ENCODE assay signal across 17 cellular contexts in the genomic region with DNA sequence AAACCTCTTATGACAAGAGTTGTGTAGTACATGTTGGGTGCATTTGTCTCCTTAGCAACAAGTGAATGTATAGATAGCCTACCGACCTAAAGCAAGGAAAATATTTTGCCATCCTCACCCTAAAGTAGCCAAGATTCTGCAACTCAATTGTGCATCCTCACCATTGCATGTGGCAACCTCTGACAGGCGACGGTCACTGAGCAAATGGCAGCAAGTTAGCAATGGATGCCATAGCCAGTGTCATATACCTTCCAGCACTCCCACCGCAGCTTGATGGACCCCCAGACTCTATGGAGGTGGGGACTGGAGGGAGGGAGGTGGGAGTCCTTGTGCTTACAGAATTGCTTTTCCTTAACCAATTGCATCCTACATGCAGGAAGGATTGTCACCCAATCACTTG. TPM values are rescaled to one million over a fixed set of nuclear protein-coding genes. Genes with fewer than 3 reads are reported as not detected.
A peak's percentile ranks its signal among the peaks of the same experiment; 100 is the strongest.
DNase-seq lines count a peak whose midpoint lies in the region; ATAC-seq, FAIRE-seq and TF ChIP-seq lines count a peak whose summit lies in the region.
"Had no signal": no experiment of that assay in that cellular context is flagged by ENCODE, and none has a peak within 500 bp of the region (broad histone marks: within the 10 kb centered on the region; RNA-seq: fewer than 3 reads in every experiment).

No MANE protein-coding gene starts in this region.

- H3K4me1 ChIP-seq in HepG2 (ENCODE audit: insufficient read depth, low read length), result peaks cover 60% of the 10 kb centered on the region
- H3K4me1 ChIP-seq in right lobe of liver, result peaks cover 0 to 31% (median 12%) of the 10 kb centered on the region in 4 donors
- peaks cover 3% of the 10 kb centered on the region for H3K4me1 ChIP-seq in testis
- H3K4me1 ChIP-seq: BLaER1 treated with 17β-estradiol and CSF1 and Interleukin-3, amounts not matched to agents 10 nM and 100 nM had no signal

- TF ChIP-seq RAD21 in HepG2 (CRISPR knock-in tag; IDR thresholded peaks at IDR 0.05), result no peak

- intact Hi-C loops in HepG2 (cut with micrococcal nuclease; ENCODE audit: unreplicated experiment) (loop anchor here (5.0 to 10.0 kb wide), 2 partner anchors 118 to 880 kb away; no protein-coding TSS in a partner anchor), right lobe of liver (cut with DNase I) (no loop called here), testis (cut with DNase I; ENCODE audit: low total_unique reads) (no loop called here)

- H3K36me3 ChIP-seq in HepG2 (replicated peaks in 1 of 2; ENCODE audit: control insufficient read depth in 1 of 2, insufficient read depth in 2 of 2, low read length in 2 of 2), result peaks cover 14 to 54% of the 10 kb centered on the region in 2 experiments
- H3K36me3 ChIP-seq in right lobe of liver, result peaks cover 0 to 16% (median 8%) of the 10 kb centered on the region in 4 donors
- no peaks in the 10 kb centered on the region for H3K36me3 ChIP-seq in testis (ENCODE audit: low read depth, missing control alignments)
- H3K36me3 ChIP-seq: BLaER1 treated with 17β-estradiol and CSF1 and Interleukin-3, amounts not matched to agents 10 nM and 100 nM had no signal

- TF ChIP-seq CTCF in HepG2 (CRISPR knock-in tag; IDR thresholded peaks at IDR 0.05) (no peak), right lobe of liver (IDR thresholded peaks at IDR 0.05) (no peak), testis (IDR thresholded peaks at IDR 0.05) (no peak)

- in situ Hi-C loops in HepG2 (cut with HindIII; ENCODE audit: extremely low pct_ligation_motif_present, low pct_unique_long_range_greater_than_20kb), result loop anchor here (25.0 kb wide), 1 partner anchor 108 kb away; no protein-coding TSS in a partner anchor

- no peaks in the 10 kb centered on the region for H3K9me3 ChIP-seq in HepG2 (ENCODE audit: low read length)
- no peaks in the 10 kb centered on the region for H3K9me3 ChIP-seq in right lobe of liver
- H3K9me3 ChIP-seq in testis, result no peaks in the 10 kb centered on the region
- H3K9me3 ChIP-seq: BLaER1 treated with 17β-estradiol and CSF1 and Interleukin-3, amounts not matched to agents 10 nM and 100 nM had no signal

- H2AFZ ChIP-seq in HepG2 (ENCODE audit: low read length), result no peak overlapping the region
- H2AFZ ChIP-seq: GM23338 had no signal

- no peak overlapping the region for H3K9ac ChIP-seq in HepG2 (ENCODE audit: insufficient read depth, low read depth, low read length)
- H3K9ac ChIP-seq: BLaER1 treated with 17β-estradiol and CSF1 and Interleukin-3, amounts not matched to agents 10 nM and 100 nM had no signal

- TF ChIP-seq EP300 in HepG2 (IDR thresholded peaks at IDR 0.05; ENCODE audit: low read depth in 2 of 2, low read length in 2 of 2) (no peak), HepG2 (CRISPR knock-in tag; IDR thresholded peaks at IDR 0.05; ENCODE audit: borderline replicate concordance) (no peak)

- TF ChIP-seq POLR2A in HepG2 (IDR thresholded peaks at IDR 0.05; ENCODE audit: insufficient read depth in 1 of 2, low read depth in 2 of 2, low read length in 2 of 2) (0 out of 4 replicates have a peak, but pooled peaks of 1 of the 2 experiments have one; percentile 20), right lobe of liver (IDR thresholded peaks at IDR 0.05) (no peak), testis (IDR thresholded peaks at IDR 0.05) (no peak)

- H3K27ac ChIP-seq in HepG2 (ENCODE audit: extremely low read length, insufficient read depth, low read length), result no peak overlapping the region
- H3K27ac ChIP-seq in right lobe of liver, result no peak overlapping the region
- H3K27ac ChIP-seq in cingulate gyrus (ENCODE audit: low read depth, low read length), result peak overlapping the region; percentile 82
- H3K27ac ChIP-seq in temporal lobe (ENCODE audit: low read depth, low read length), result peak overlapping the region; percentile 75
- H3K27ac ChIP-seq in testis, result no peak overlapping the region
- H3K27ac ChIP-seq: BLaER1 treated with 17β-estradiol and CSF1 and Interleukin-3, amounts not matched to agents 10 nM and 100 nM had no signal

- no peak for ATAC-seq in HepG2
- no peak for ATAC-seq in right lobe of liver

- H3K4me2 ChIP-seq in HepG2 (ENCODE audit: low read depth, low read length), result no peak overlapping the region
- H3K4me2 ChIP-seq: BLaER1 treated with 17β-estradiol and CSF1 and Interleukin-3, amounts not matched to agents 10 nM and 100 nM; GM23338 had no signal

- no TSS peak for BruUV-seq in HepG2 (replicated peaks; lab: Mats Ljungman, UMichigan)

- DNase-seq in HepG2 (ENCODE audit: low spot score) (no peak), right lobe of liver (no peak), islet precursor cell (peak; percentile 31), pons (ENCODE audit: low spot score) (no peak), testis (no peak), amniotic stem cell (lab: John Stamatoyannopoulos, UW) (no peak)
- DNase-seq: ACHN; CD4-positive, CD25-positive, alpha-beta regulatory T cell; DMS79; H7 had no signal

- H3K4me3 ChIP-seq in HepG2 (replicated peaks in 1 of 3; ENCODE audit: insufficient read depth in 1 of 3, low read depth in 2 of 3, low read length in 3 of 3) (no peak overlapping the region), right lobe of liver (no peak overlapping the region), testis (no peak overlapping the region)
- H3K4me3 ChIP-seq: BLaER1 treated with 17β-estradiol and CSF1 and Interleukin-3, amounts not matched to agents 10 nM and 100 nM; GM23338 had no signal

- POLR2A ChIA-PET in HepG2 (lab: Yijun Ruan, JAX), result interaction anchor here (0.7 to 1.6 kb wide), 2 partner anchors 15 to 46 kb away, joined by 3 to 5 read pairs; no protein-coding TSS in a partner anchor

- no peaks in the 10 kb centered on the region for H3K27me3 ChIP-seq in HepG2 (ENCODE audit: control insufficient read depth in 1 of 2, insufficient read depth in 2 of 2, low read length in 2 of 2)
- no peaks in the 10 kb centered on the region for H3K27me3 ChIP-seq in right lobe of liver
- H3K27me3 ChIP-seq in testis, result no peaks in the 10 kb centered on the region
- H3K27me3 ChIP-seq: BLaER1 treated with 17β-estradiol and CSF1 and Interleukin-3, amounts not matched to agents 10 nM and 100 nM had no signal

- peaks cover 60% of the 10 kb centered on the region for H3K79me2 ChIP-seq in HepG2 (ENCODE audit: insufficient read depth, low read length)

- 95% methylated on average over 4 of the region's 4 CpGs for WGBS in HepG2 (ENCODE audit: low lambda C conversion rate)
- WGBS in right lobe of liver (ENCODE audit: insufficient coverage, low coverage, low lambda C conversion rate, missing lambda C conversion rate), result 92% methylated on average over 4 of the region's 4 CpGs
- 95 to 96% methylated on average over 4 of the region's 4 CpGs for WGBS in testis, 2 donors

- CTCF ChIA-PET in HepG2 (lab: Yijun Ruan, JAX; ENCODE audit: low intra/inter-chr PET ratio, low total read pairs), result no interaction called here

- no peaks in the 10 kb centered on the region for H4K20me1 ChIP-seq in HepG2 (ENCODE audit: insufficient read depth, low read length)
- H4K20me1 ChIP-seq: BLaER1 treated with 17β-estradiol and CSF1 and Interleukin-3, amounts not matched to agents 10 nM and 100 nM had no signal

- no peak for FAIRE-seq in HepG2 (lab: Jason Lieb, UNC)
- FAIRE-seq: G401.6, GM12892 had no signal

TF ChIP-seq in HepG2, 621 proteins besides CTCF, POLR2A, EP300 and RAD21 (continues in another document):
- TF ChIP-seq, protein P1, sequence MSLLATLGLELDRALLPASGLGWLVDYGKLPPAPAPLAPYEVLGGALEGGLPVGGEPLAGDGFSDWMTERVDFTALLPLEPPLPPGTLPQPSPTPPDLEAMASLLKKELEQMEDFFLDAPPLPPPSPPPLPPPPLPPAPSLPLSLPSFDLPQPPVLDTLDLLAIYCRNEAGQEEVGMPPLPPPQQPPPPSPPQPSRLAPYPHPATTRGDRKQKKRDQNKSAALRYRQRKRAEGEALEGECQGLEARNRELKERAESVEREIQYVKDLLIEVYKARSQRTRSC (CRISPR knock-in tag; IDR thresholded peaks at IDR 0.05; ENCODE audit: low read depth), result no peak
- no peak for TF ChIP-seq ZSCAN29 (CRISPR knock-in tag; conservative IDR thresholded peaks at IDR 0.05)

RNA-seq across cellular contexts. Expression of a gene that starts 17.0 kb away (rescaled TPM):
- total RNA-seq in HepG2 (2016; rRNA removed; fragmentation: Illumina TruSeq; extraction: Trizol) (30.2 and 48.5 TPM in 2 replicates), right lobe of liver (100 to 1,000 TPM in 4 of 6 experiments, 10 to 100 TPM in 2; 79.6 to 186 (median 164) TPM), temporal lobe (13.3 TPM), testis (1 to 10 TPM; 4.2 to 6.5 TPM)
- total RNA-seq in HepG2 (2016; cell fraction: cytosol; rRNA removed; fragmentation: Illumina TruSeq; extraction: Trizol; ENCODE audit: low read depth), result 18.3 and 23.4 TPM in 2 replicates
- 30.0 and 40.1 TPM in 2 replicates for total RNA-seq in HepG2 (2016; cell fraction: insoluble cytoplasmic fraction; rRNA removed; fragmentation: Illumina TruSeq; extraction: Trizol)
- 37.4 and 49.2 TPM in 2 replicates for total RNA-seq in HepG2 (2016; cell fraction: membrane; rRNA removed; fragmentation: Illumina TruSeq; extraction: Trizol)
- total RNA-seq in HepG2 (2016; cell fraction: nucleus; rRNA removed; fragmentation: Illumina TruSeq; extraction: Trizol), result 48.9 and 52.6 TPM in 2 replicates
- polyA plus RNA-seq in HepG2 (2011; rRNA removed) (10.0 and 12.3 TPM in 2 replicates), testis (ENCODE audit: insufficient read depth, low read depth, low replicate concordance) (19.1 TPM)
- 6.4 and 10.1 TPM in 2 replicates for polyA plus RNA-seq in HepG2 (2011; cell fraction: cytosol; rRNA removed)
- polyA plus RNA-seq in HepG2 (2011; cell fraction: nucleus; rRNA removed), result 24.5 and 25.6 TPM in 2 replicates
- polyA plus RNA-seq in HepG2 (2012), result 32.4 and 38.1 TPM in 2 replicates
- polyA plus RNA-seq in HepG2 (2016; cell fraction: cytosol; fragmentation: Illumina TruSeq; extraction: Trizol; ENCODE audit: low read depth), result 0.63 and 0.75 TPM in 2 replicates
- 32.3 and 34.3 TPM in 2 replicates for polyA plus RNA-seq in HepG2 (2016; cell fraction: insoluble cytoplasmic fraction; fragmentation: Illumina TruSeq; extraction: Trizol; ENCODE audit: low read depth)
- polyA plus RNA-seq in HepG2 (2016; cell fraction: membrane; fragmentation: Illumina TruSeq; extraction: Trizol; ENCODE audit: low read depth), result 2.9 and 3.5 TPM in 2 replicates
- 47.2 and 51.1 TPM in 2 replicates for polyA plus RNA-seq in HepG2 (2016; cell fraction: nucleus; fragmentation: Illumina TruSeq; extraction: Trizol; ENCODE audit: insufficient read depth, low read depth)
- polyA minus RNA-seq in HepG2 (2011; rRNA and poly(A)+ RNA removed; ENCODE audit: low replicate concordance), result 40.4 TPM in 1 of 2 replicates, not detected in the other
- polyA minus RNA-seq in HepG2 (2011; cell fraction: cytosol; rRNA and poly(A)+ RNA removed), result 37.0 and 45.5 TPM in 2 replicates
- polyA minus RNA-seq in HepG2 (2011; cell fraction: nucleus; rRNA and poly(A)+ RNA removed), result 45.6 and 52.3 TPM in 2 replicates
- total RNA-seq: A172; CD4-positive, CD25-positive, alpha-beta regulatory T cell had no signal
- polyA plus RNA-seq: CD4-positive, CD25-positive, alpha-beta regulatory T cell had no signal

Comparison
In these comparisons a context has a peak if more than half of its experiments do, and no peak if none do; other contexts are left out.
1. H3K27ac ChIP-seq: peak in cingulate gyrus (single experiment) and temporal lobe (single experiment); none in HepG2 (single experiment), right lobe of liver (0 of 3) and testis (0 of 2).